ENCODE assay signal across 33 cellular contexts in the genomic region with DNA sequence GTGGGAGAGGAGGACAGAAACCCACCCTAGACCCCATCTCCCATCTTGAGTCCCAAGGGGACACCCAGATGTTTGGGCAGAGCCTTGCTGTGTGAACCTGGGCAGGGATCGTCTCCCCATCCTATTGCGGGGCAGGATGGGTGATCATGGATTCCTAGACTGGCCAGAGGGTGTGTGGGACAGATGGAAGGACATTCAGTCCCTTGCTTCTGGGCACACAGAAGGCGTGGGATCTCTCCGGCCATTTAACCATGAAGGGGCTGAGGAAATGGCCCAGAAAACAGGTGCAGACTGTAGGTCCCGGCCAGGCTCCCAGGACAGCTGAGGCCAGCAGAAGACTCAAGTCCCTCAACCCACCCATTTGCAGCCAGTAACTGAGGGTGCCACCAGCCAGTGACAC. TPM values are rescaled to one million over a fixed set of nuclear protein-coding genes. Genes with fewer than 3 reads are reported as not detected.
"Had no signal": no experiment of that assay in that cellular context is flagged by ENCODE, and none has a peak within 500 bp of the region (broad histone marks: within the 10 kb centered on the region; RNA-seq: fewer than 3 reads in every experiment).

No MANE protein-coding gene starts in this region.

- H3K79me2 ChIP-seq: parathyroid adenoma had no signal

- H3K27me3 ChIP-seq: neural progenitor cell, ovary, right lobe of liver, sigmoid colon, suprapubic skin, testis, thyroid gland, tibial nerve, upper lobe of right lung, uterus had no signal

- H3K4me3 Mint-ChIP-seq: naive thymus-derived CD4-positive, alpha-beta T cell; natural killer cell; nephron; neural progenitor cell; stimulated activated memory B cell treated with anti-CD40 and anti-IgM and Interleukin-4, amounts not matched to agents 10 μg/mL and 1 μg/mL and 100 μg/mL, for 72 hours; stimulated activated naive CD8-positive, alpha-beta T cell treated with anti-CD3 and anti-CD28 coated beads, Interleukin-15, amount 100 ng/mL, for 72 hours had no signal

- DNase-seq: naive thymus-derived CD4-positive, alpha-beta T cell; natural killer cell; nucleus accumbens; ovary; posterior cingulate gyrus; psoas muscle; right lobe of liver; sigmoid colon; spleen; stimulated activated CD4-positive, alpha-beta T cell treated with anti-CD3 and anti-CD28 coated beads, Interleukin-12 subunit alpha, Interleukin-12 subunit beta, amount 100 ng/mL, for 4 hours; stimulated activated CD4-positive, alpha-beta T cell treated with anti-CD3 and anti-CD28 coated beads, Interleukin-1b, Interleukin-23, amount 100 ng/mL, for 48 hours; stimulated activated CD4-positive, alpha-beta T cell treated with anti-CD3 and anti-CD28 coated beads, Interleukin-4, amount 100 ng/mL, for 4 hours; stimulated activated CD8-positive, alpha-beta memory T cell treated with anti-CD3 and anti-CD28 coated beads, Interleukin-4, amount 100 ng/mL, for 48 hours; stimulated activated naive CD4-positive, alpha-beta T cell; stimulated activated naive CD8-positive, alpha-beta T cell treated with anti-CD3 and anti-CD28 coated beads, Interleukin-15, amount 100 ng/mL, for 72 hours; stimulated activated naive CD8-positive, alpha-beta T cell treated with anti-CD3 and anti-CD28 coated beads, Interleukin-15, Interleukin-2, amounts not matched to agents 100 U/mL and 50 U/mL, for 24 hours; substantia nigra; testis; thyroid gland; trophoblast cell; upper lobe of right lung; uterus had no signal

- H3K9ac ChIP-seq: neural progenitor cell, parathyroid adenoma had no signal

- H3K36me3 Mint-ChIP-seq: naive thymus-derived CD4-positive, alpha-beta T cell; natural killer cell; neural progenitor cell; stimulated activated memory B cell treated with anti-CD40 and anti-IgM and Interleukin-4, amounts not matched to agents 10 μg/mL and 1 μg/mL and 100 μg/mL, for 72 hours had no signal

- H3K4me1 Mint-ChIP-seq: stimulated activated memory B cell treated with anti-CD40 and anti-IgM and Interleukin-4, amounts not matched to agents 10 μg/mL and 1 μg/mL and 100 μg/mL, for 72 hours had no signal

- H3K4me3 ChIP-seq: neural progenitor cell, ovary, psoas muscle, right lobe of liver, sigmoid colon, skin epidermis, smooth muscle cell, spleen, suprapubic skin, testis, thyroid gland, tibial nerve, upper lobe of right lung, uterus had no signal

- H3K4me1 ChIP-seq: parathyroid adenoma, psoas muscle, right lobe of liver, testis, thyroid gland, upper lobe of right lung, uterus had no signal

- H3K27ac ChIP-seq: neural progenitor cell, neutrophil, ovary, parathyroid adenoma, psoas muscle, right lobe of liver, sigmoid colon, skin epidermis, spleen, suprapubic skin, testis, thyroid gland, tibial nerve, upper lobe of right lung, uterus had no signal

- H3K36me3 ChIP-seq: neural progenitor cell, neutrophil, ovary, right lobe of liver, sigmoid colon, spleen, thyroid gland, tibial nerve, upper lobe of right lung, uterus had no signal

- H3K4me2 ChIP-seq: neural progenitor cell, smooth muscle cell had no signal

- H3K9me3 ChIP-seq: neutrophil, ovary, psoas muscle, right lobe of liver, sigmoid colon, spleen, suprapubic skin, testis, thyroid gland, tibial nerve, upper lobe of right lung, uterus had no signal

- H3K27ac Mint-ChIP-seq: naive thymus-derived CD4-positive, alpha-beta T cell; natural killer cell; nephron; neural progenitor cell; progenitor cell of endocrine pancreas; stimulated activated memory B cell treated with anti-CD40 and anti-IgM and Interleukin-4, amounts not matched to agents 10 μg/mL and 1 μg/mL and 100 μg/mL, for 72 hours; stimulated activated naive CD8-positive, alpha-beta T cell treated with anti-CD3 and anti-CD28 coated beads, Interleukin-15, amount 100 ng/mL, for 72 hours had no signal

- H2AFZ ChIP-seq: neural progenitor cell, parathyroid adenoma had no signal

- H3K9me3 Mint-ChIP-seq: naive thymus-derived CD4-positive, alpha-beta T cell; natural killer cell; nephron; neural progenitor cell; stimulated activated memory B cell treated with anti-CD40 and anti-IgM and Interleukin-4, amounts not matched to agents 10 μg/mL and 1 μg/mL and 100 μg/mL, for 72 hours; stimulated activated naive CD8-positive, alpha-beta T cell treated with anti-CD3 and anti-CD28 coated beads, Interleukin-15, amount 100 ng/mL, for 72 hours had no signal

RNA-seq across cellular contexts. Expression of a gene that starts 29.9 kb away (rescaled TPM):
- polyA plus RNA-seq: naive thymus-derived CD4-positive, alpha-beta T cell had no signal

RNA-seq across cellular contexts. Expression of a gene that starts 57.5 kb away (rescaled TPM):
- total RNA-seq: natural killer cell, right lobe of liver had no signal
- polyA plus RNA-seq: naive thymus-derived CD4-positive, alpha-beta T cell; neural cell had no signal
